In genomic region chr20:18679020-18679419, GRCh38 we compare ENCODE assay signal across 10 cellular contexts.
DNase-seq lines count a peak whose midpoint lies in the region; ATAC-seq and TF ChIP-seq lines count a peak whose summit lies in the region.
"Had no signal": no experiment of that assay in that cellular context is flagged by ENCODE, and none has a peak within 500 bp of the region (broad histone marks: within the 10 kb centered on the region; RNA-seq: fewer than 3 reads in every experiment).

No MANE protein-coding gene starts in this region.

- no peak overlapping the region for H2AK5ac ChIP-seq in mesendoderm (ENCODE audit: low read length)

- H3K36me3 Mint-ChIP-seq in activated CD4-positive, alpha-beta T cell treated with anti-CD3 and anti-CD28 coated beads, Interleukin-2, amount 10 ng/mL, durations not matched to agents 7 days and 5 days (ENCODE audit: low read depth), result no peaks in the 10 kb centered on the region

- no peaks in the 10 kb centered on the region for H3K79me2 ChIP-seq in mesendoderm (ENCODE audit: control insufficient read depth, insufficient read depth, low read length)

- no peak overlapping the region for H2BK120ac ChIP-seq in mesendoderm (ENCODE audit: low read depth, low read length)

- H2BK15ac ChIP-seq in mesendoderm (replicated peaks; ENCODE audit: low read depth), result no peak overlapping the region

- DNase-seq in GM12864 (ENCODE audit: low read depth) (peak; percentile 38), LHCN-M2 (ENCODE audit: low read depth) (peak; percentile 19), mesendoderm (peak; percentile 42), WERI-Rb-1 (no peak), KG1 (lab: John Stamatoyannopoulos, UW) (no peak), foreskin fibroblast (no peak)
- no peak for DNase-seq in activated CD4-positive, alpha-beta T cell treated with anti-CD3 and anti-CD28 coated beads, Interleukin-2, amount 10 ng/mL, durations not matched to agents 7 days and 5 days
- DNase-seq: stimulated activated CD4-positive, alpha-beta T cell treated with anti-CD3 and anti-CD28 coated beads, Interleukin-4, amount 100 ng/mL, for 24 hours had no signal

- peak; percentile 16; the same call in 2 of the 3 replicates for ATAC-seq in SK-N-SH treated with all-trans-retinoic acid at 6 μM for 48 hours
- ATAC-seq: Right ventricle myocardium inferior had no signal

- H3K27ac Mint-ChIP-seq in activated CD4-positive, alpha-beta T cell treated with anti-CD3 and anti-CD28 coated beads, Interleukin-2, amount 10 ng/mL, durations not matched to agents 7 days and 5 days, result no peak overlapping the region

- CTCF ChIA-PET in activated CD4-positive, alpha-beta T cell treated with anti-CD3 and anti-CD28 coated beads, Interleukin-2, amount 10 ng/mL, durations not matched to agents 7 days and 5 days (lab: Charles Lee), result no interaction called here

- no peak overlapping the region for H3K4ac ChIP-seq in mesendoderm (ENCODE audit: low read depth, low read length)

- H3K4me3 Mint-ChIP-seq in activated CD4-positive, alpha-beta T cell treated with anti-CD3 and anti-CD28 coated beads, Interleukin-2, amount 10 ng/mL, durations not matched to agents 7 days and 5 days, result no peak overlapping the region

- H3K4me3 ChIP-seq in GM12864 (ENCODE audit: low read depth, low read length), result no peak overlapping the region
- H3K4me3 ChIP-seq in mesendoderm (ENCODE audit: low read length), result no peak overlapping the region
- no peak overlapping the region for H3K4me3 ChIP-seq in WERI-Rb-1 (ENCODE audit: low read depth, low read length)
- H3K4me3 ChIP-seq in foreskin fibroblast (ENCODE audit: low read depth in 1 of 2, low read length in 2 of 2), result no peak overlapping the region

- H3K56ac ChIP-seq in mesendoderm (ENCODE audit: low read length), result no peak overlapping the region

- no peak overlapping the region for H3K9ac ChIP-seq in mesendoderm (ENCODE audit: low read length)

- TF ChIP-seq CTCF in GM12864 (IDR thresholded peaks at IDR 0.05; ENCODE audit: low read depth, low read length, missing control alignments), result no peak
- no peak for TF ChIP-seq CTCF in WERI-Rb-1 (IDR thresholded peaks at IDR 0.05; ENCODE audit: low read depth, low read length)
- TF ChIP-seq CTCF in foreskin fibroblast (IDR thresholded peaks at IDR 0.05; ENCODE audit: low read depth, low read length), result no peak

- no peaks in the 10 kb centered on the region for H3K27me3 ChIP-seq in mesendoderm (ENCODE audit: insufficient read depth, low read length, poor library complexity)
- H3K27me3 ChIP-seq in WERI-Rb-1 (ENCODE audit: insufficient read depth, low read depth, severe bottlenecking), result no peaks in the 10 kb centered on the region

- H3K27me3 Mint-ChIP-seq in activated CD4-positive, alpha-beta T cell treated with anti-CD3 and anti-CD28 coated beads, Interleukin-2, amount 10 ng/mL, durations not matched to agents 7 days and 5 days, result no peaks in the 10 kb centered on the region

- no peak overlapping the region for H4K8ac ChIP-seq in mesendoderm (ENCODE audit: low read depth, low read length)

- H2BK5ac ChIP-seq in mesendoderm (ENCODE audit: low read length), result no peak overlapping the region

- no peak overlapping the region for H4K5ac ChIP-seq in mesendoderm (ENCODE audit: low read length)

- H3K79me1 ChIP-seq in mesendoderm (ENCODE audit: low read length), result no peaks in the 10 kb centered on the region

- H3K27ac ChIP-seq in mesendoderm (ENCODE audit: low read depth, low read length), result no peak overlapping the region
- no peak overlapping the region for H3K27ac ChIP-seq in WERI-Rb-1

- H3K36me3 ChIP-seq in mesendoderm (ENCODE audit: control insufficient read depth, insufficient read depth, low read length) (no peaks in the 10 kb centered on the region), WERI-Rb-1 (no peaks in the 10 kb centered on the region)

- peaks cover 5% of the 10 kb centered on the region for H3K4me1 ChIP-seq in mesendoderm (ENCODE audit: control insufficient read depth, low read depth, low read length)

- H3K23ac ChIP-seq in mesendoderm (ENCODE audit: low read length), result no peak overlapping the region

- POLR2A ChIA-PET in activated CD4-positive, alpha-beta T cell treated with anti-CD3 and anti-CD28 coated beads, Interleukin-2, amount 10 ng/mL, durations not matched to agents 7 days and 5 days (lab: Charles Lee), result no interaction called here

- no peaks in the 10 kb centered on the region for H3K9me3 ChIP-seq in WERI-Rb-1 (ENCODE audit: severe bottlenecking)

- WGBS in mesendoderm (ENCODE audit: extremely low coverage, insufficient coverage, low lambda C conversion rate), result no CpG with 5 or more reads among the region's 5 CpGs

- H3K4me1 Mint-ChIP-seq in activated CD4-positive, alpha-beta T cell treated with anti-CD3 and anti-CD28 coated beads, Interleukin-2, amount 10 ng/mL, durations not matched to agents 7 days and 5 days, result no peaks in the 10 kb centered on the region

- H3K4me2 ChIP-seq in mesendoderm (ENCODE audit: low read length), result no peak overlapping the region

- no peak overlapping the region for H3K18ac ChIP-seq in mesendoderm (ENCODE audit: low read length)

- no peaks in the 10 kb centered on the region for H3K9me3 Mint-ChIP-seq in activated CD4-positive, alpha-beta T cell treated with anti-CD3 and anti-CD28 coated beads, Interleukin-2, amount 10 ng/mL, durations not matched to agents 7 days and 5 days

TF ChIP-seq in SK-N-SH treated with all-trans-retinoic acid at 6 μM for 48 hours, 23 proteins besides CTCF, POLR2A, EP300 and RAD21 (continues in another document):
- TF ChIP-seq ZNF565 (CRISPR knock-in tag; conservative IDR thresholded peaks at IDR 0.05; ENCODE audit: low read depth), result no peak
- TF ChIP-seq, protein P1, sequence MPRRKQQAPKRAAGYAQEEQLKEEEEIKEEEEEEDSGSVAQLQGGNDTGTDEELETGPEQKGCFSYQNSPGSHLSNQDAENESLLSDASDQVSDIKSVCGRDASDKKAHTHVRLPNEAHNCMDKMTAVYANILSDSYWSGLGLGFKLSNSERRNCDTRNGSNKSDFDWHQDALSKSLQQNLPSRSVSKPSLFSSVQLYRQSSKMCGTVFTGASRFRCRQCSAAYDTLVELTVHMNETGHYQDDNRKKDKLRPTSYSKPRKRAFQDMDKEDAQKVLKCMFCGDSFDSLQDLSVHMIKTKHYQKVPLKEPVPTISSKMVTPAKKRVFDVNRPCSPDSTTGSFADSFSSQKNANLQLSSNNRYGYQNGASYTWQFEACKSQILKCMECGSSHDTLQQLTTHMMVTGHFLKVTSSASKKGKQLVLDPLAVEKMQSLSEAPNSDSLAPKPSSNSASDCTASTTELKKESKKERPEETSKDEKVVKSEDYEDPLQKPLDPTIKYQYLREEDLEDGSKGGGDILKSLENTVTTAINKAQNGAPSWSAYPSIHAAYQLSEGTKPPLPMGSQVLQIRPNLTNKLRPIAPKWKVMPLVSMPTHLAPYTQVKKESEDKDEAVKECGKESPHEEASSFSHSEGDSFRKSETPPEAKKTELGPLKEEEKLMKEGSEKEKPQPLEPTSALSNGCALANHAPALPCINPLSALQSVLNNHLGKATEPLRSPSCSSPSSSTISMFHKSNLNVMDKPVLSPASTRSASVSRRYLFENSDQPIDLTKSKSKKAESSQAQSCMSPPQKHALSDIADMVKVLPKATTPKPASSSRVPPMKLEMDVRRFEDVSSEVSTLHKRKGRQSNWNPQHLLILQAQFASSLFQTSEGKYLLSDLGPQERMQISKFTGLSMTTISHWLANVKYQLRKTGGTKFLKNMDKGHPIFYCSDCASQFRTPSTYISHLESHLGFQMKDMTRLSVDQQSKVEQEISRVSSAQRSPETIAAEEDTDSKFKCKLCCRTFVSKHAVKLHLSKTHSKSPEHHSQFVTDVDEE (CRISPR knock-in tag; IDR thresholded peaks at IDR 0.05), result no peak
- TF ChIP-seq, protein P2, sequence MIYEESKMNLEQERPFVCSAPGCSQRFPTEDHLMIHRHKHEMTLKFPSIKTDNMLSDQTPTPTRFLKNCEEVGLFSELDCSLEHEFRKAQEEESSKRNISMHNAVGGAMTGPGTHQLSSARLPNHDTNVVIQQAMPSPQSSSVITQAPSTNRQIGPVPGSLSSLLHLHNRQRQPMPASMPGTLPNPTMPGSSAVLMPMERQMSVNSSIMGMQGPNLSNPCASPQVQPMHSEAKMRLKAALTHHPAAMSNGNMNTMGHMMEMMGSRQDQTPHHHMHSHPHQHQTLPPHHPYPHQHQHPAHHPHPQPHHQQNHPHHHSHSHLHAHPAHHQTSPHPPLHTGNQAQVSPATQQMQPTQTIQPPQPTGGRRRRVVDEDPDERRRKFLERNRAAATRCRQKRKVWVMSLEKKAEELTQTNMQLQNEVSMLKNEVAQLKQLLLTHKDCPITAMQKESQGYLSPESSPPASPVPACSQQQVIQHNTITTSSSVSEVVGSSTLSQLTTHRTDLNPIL (CRISPR knock-in tag; IDR thresholded peaks at IDR 0.05; ENCODE audit: low read depth), result no peak
- TF ChIP-seq TCF4 (CRISPR knock-in tag; IDR thresholded peaks at IDR 0.05; ENCODE audit: borderline replicate concordance), result no peak
- no peak for TF ChIP-seq GLIS3 (CRISPR knock-in tag; IDR thresholded peaks at IDR 0.05)
- TF ChIP-seq PPARA (CRISPR knock-in tag; IDR thresholded peaks at IDR 0.05; ENCODE audit: borderline replicate concordance), result no peak
- no peak for TF ChIP-seq RARB (CRISPR knock-in tag; IDR thresholded peaks at IDR 0.05)
- no peak for TF ChIP-seq BACH2 (CRISPR knock-in tag; IDR thresholded peaks at IDR 0.05; ENCODE audit: borderline replicate concordance)
- TF ChIP-seq ARNTL (CRISPR knock-in tag; IDR thresholded peaks at IDR 0.05; ENCODE audit: borderline replicate concordance, low read depth), result no peak
- no peak for TF ChIP-seq OSR1 (CRISPR knock-in tag; IDR thresholded peaks at IDR 0.05)
- TF ChIP-seq ZFP30 (CRISPR knock-in tag; IDR thresholded peaks at IDR 0.05), result no peak
- no peak for TF ChIP-seq ZNF70 (CRISPR knock-in tag; IDR thresholded peaks at IDR 0.05)
- TF ChIP-seq ZFP3 (CRISPR knock-in tag; IDR thresholded peaks at IDR 0.05), result no peak
- no peak for TF ChIP-seq TOX (CRISPR knock-in tag; IDR thresholded peaks at IDR 0.05; ENCODE audit: borderline replicate concordance)
- no peak for TF ChIP-seq ESRRG (CRISPR knock-in tag; IDR thresholded peaks at IDR 0.05)
- TF ChIP-seq SNAI2 (CRISPR knock-in tag; IDR thresholded peaks at IDR 0.05), result no peak

Comparison
In these comparisons a context has a peak if more than half of its experiments do, and no peak if none do; other contexts are left out.
1. DNase-seq: peak in GM12864 (single experiment), LHCN-M2 (single experiment) and mesendoderm (single experiment); none in WERI-Rb-1 (single experiment), KG1 (single experiment), foreskin fibroblast (0 of 2) and activated CD4-positive, alpha-beta T cell treated with anti-CD3 and anti-CD28 coated beads, Interleukin-2, amount 10 ng/mL, durations not matched to agents 7 days and 5 days (single experiment).